Comparison of ENCODE assay signal across 17 cellular contexts in genomic region chr3:17062736-17063135, GRCh38.
DNase-seq lines count a peak whose midpoint lies in the region; ATAC-seq, FAIRE-seq and TF ChIP-seq lines count a peak whose summit lies in the region.
"Had no signal": no experiment of that assay in that cellular context is flagged by ENCODE, and none has a peak within 500 bp of the region (broad histone marks: within the 10 kb centered on the region; RNA-seq: fewer than 3 reads in every experiment).

No MANE protein-coding gene starts in this region.

- no peaks in the 10 kb centered on the region for H3K27me3 ChIP-seq in right lobe of liver
- no peaks in the 10 kb centered on the region; a peak in 1 of 5 replicates for H3K27me3 ChIP-seq in HepG2 (ENCODE audit: control insufficient read depth in 1 of 2, insufficient read depth in 2 of 2, low read length in 2 of 2)
- H3K27me3 ChIP-seq: BLaER1 had no signal

- H4K20me1 ChIP-seq in HepG2 (ENCODE audit: insufficient read depth, low read length): no peaks in the 10 kb centered on the region
- H4K20me1 ChIP-seq: BLaER1 had no signal

- in situ Hi-C loops in HepG2 (cut with HindIII; ENCODE audit: extremely low pct_ligation_motif_present, low pct_unique_long_range_greater_than_20kb): no loop called here

- H2AFZ ChIP-seq in HepG2 (ENCODE audit: low read length): no peak overlapping the region
- H2AFZ ChIP-seq: GM23338 had no signal

- peaks cover 36% of the 10 kb centered on the region for H3K36me3 Mint-ChIP-seq in memory B cell

- CTCF ChIA-PET in HepG2 (lab: Yijun Ruan, JAX; ENCODE audit: low intra/inter-chr PET ratio, low total read pairs): no interaction called here

- BruUV-seq in HepG2 (replicated peaks; lab: Mats Ljungman, UMichigan): no TSS peak

- H3K4me2 ChIP-seq in HepG2 (ENCODE audit: low read depth, low read length): no peak overlapping the region
- H3K4me2 ChIP-seq: BLaER1 had no signal

- DNase-seq in Right ventricle myocardium superior (no peak), Right ventricle myocardium inferior (ENCODE audit: missing footprints) (no peak), right lobe of liver (no peak), HepG2 (ENCODE audit: low spot score) (no peak), memory B cell (ENCODE audit: low spot score in 2 of 2) (no peak), inferior parietal cortex (ENCODE audit: extremely low spot score) (no peak)
- DNase-seq: 8988T; CD4-positive, alpha-beta memory T cell; DMS79 treated with DMSO at 0.1 percent for 48 hours; GF-D8; HCEC 1CT had no signal

- no peak for TF ChIP-seq EP300 in HepG2 (IDR thresholded peaks at IDR 0.05; ENCODE audit: low read depth in 2 of 2, low read length in 2 of 2)
- TF ChIP-seq EP300 in HepG2 (CRISPR knock-in tag; IDR thresholded peaks at IDR 0.05; ENCODE audit: borderline replicate concordance): no peak

- TF ChIP-seq CTCF in right lobe of liver (IDR thresholded peaks at IDR 0.05) (no peak), HepG2 (CRISPR knock-in tag; IDR thresholded peaks at IDR 0.05) (no peak)

- H3K27me3 Mint-ChIP-seq in memory B cell: no peaks in the 10 kb centered on the region
- H3K27me3 Mint-ChIP-seq: CD4-positive, alpha-beta memory T cell had no signal

- TF ChIP-seq POLR2A in right lobe of liver (IDR thresholded peaks at IDR 0.05) (no peak), HepG2 (IDR thresholded peaks at IDR 0.05; ENCODE audit: insufficient read depth in 1 of 2, low read depth in 2 of 2, low read length in 2 of 2) (no peak)

- no peak overlapping the region for H3K9ac ChIP-seq in HepG2 (ENCODE audit: insufficient read depth, low read depth, low read length)
- H3K9ac ChIP-seq: BLaER1 had no signal

- 69% methylated on average over 3 of the region's 3 CpGs for WGBS in right lobe of liver (ENCODE audit: insufficient coverage, low coverage, low lambda C conversion rate, missing lambda C conversion rate)
- WGBS in HepG2 (ENCODE audit: low lambda C conversion rate): 0% methylated on average over 3 of the region's 3 CpGs

- ATAC-seq in Right ventricle myocardium superior (ENCODE audit: poor library complexity) (peak; percentile 40), Right ventricle myocardium inferior (no peak), right lobe of liver (peak in 3 of 4 donors; percentile 33 to 78 (median 61)), HepG2 (no peak; the same call in 2 of the 3 replicates), memory B cell (ENCODE audit: low read depth) (no peak), HG03135 (IDR thresholded peaks at IDR 0.05; ENCODE audit: unreplicated experiment) (no peak)
- ATAC-seq: GM23338 had no signal

- H3K4me1 Mint-ChIP-seq in memory B cell: peaks cover 8% of the 10 kb centered on the region
- H3K4me1 Mint-ChIP-seq: CD14-positive monocyte had no signal

- no peaks in the 10 kb centered on the region for H3K9me3 ChIP-seq in right lobe of liver
- no peaks in the 10 kb centered on the region for H3K9me3 ChIP-seq in HepG2 (ENCODE audit: low read length)
- H3K9me3 ChIP-seq: BLaER1 had no signal

- no peaks in the 10 kb centered on the region for H3K79me2 ChIP-seq in HepG2 (ENCODE audit: insufficient read depth, low read length)

- H3K36me3 ChIP-seq in right lobe of liver (no peaks in the 10 kb centered on the region), HepG2 (replicated peaks in 1 of 2; ENCODE audit: control insufficient read depth in 1 of 2, insufficient read depth in 2 of 2, low read length in 2 of 2) (no peaks in the 10 kb centered on the region)

- no peak for FAIRE-seq in HepG2 (lab: Jason Lieb, UNC)
- FAIRE-seq: H54, HTR-8/SVneo had no signal

- peak overlapping the region; percentile 78 for H3K27ac Mint-ChIP-seq in memory B cell
- H3K27ac Mint-ChIP-seq: GM23338 had no signal

- H3K27ac ChIP-seq in right lobe of liver: no peak overlapping the region
- no peak overlapping the region for H3K27ac ChIP-seq in HepG2 (ENCODE audit: extremely low read length, insufficient read depth, low read length)
- H3K27ac ChIP-seq: BLaER1 had no signal

- no peak overlapping the region for H3K4me3 ChIP-seq in right lobe of liver
- no peak overlapping the region for H3K4me3 ChIP-seq in HepG2 (replicated peaks in 1 of 3; ENCODE audit: insufficient read depth in 1 of 3, low read depth in 2 of 3, low read length in 3 of 3)
- H3K4me3 ChIP-seq: BLaER1, GM23338 had no signal

- H3K4me3 Mint-ChIP-seq in memory B cell: no peak overlapping the region
- H3K4me3 Mint-ChIP-seq: CD14-positive monocyte, GM23338 had no signal

- intact Hi-C loops in Right ventricle myocardium superior (cut with DNase I): no loop called here
- intact Hi-C loops in Right ventricle myocardium inferior (cut with DNase I): no loop called here
- intact Hi-C loops in right lobe of liver (cut with DNase I): no loop called here
- intact Hi-C loops in HepG2 (cut with micrococcal nuclease; ENCODE audit: unreplicated experiment): no loop called here

- POLR2A ChIA-PET in HepG2 (lab: Yijun Ruan, JAX): no interaction called here

- H3K4me1 ChIP-seq in right lobe of liver (no peaks in the 10 kb centered on the region), HepG2 (ENCODE audit: insufficient read depth, low read length) (no peaks in the 10 kb centered on the region)
- H3K4me1 ChIP-seq: BLaER1 had no signal

- peaks cover 3% of the 10 kb centered on the region for H3K9me3 Mint-ChIP-seq in memory B cell
- H3K9me3 Mint-ChIP-seq: GM23338 had no signal

- no peak for TF ChIP-seq RAD21 in HepG2 (CRISPR knock-in tag; IDR thresholded peaks at IDR 0.05)

TF ChIP-seq in HepG2, 621 proteins besides CTCF, POLR2A, EP300 and RAD21:
- TF ChIP-seq ZNF10 (CRISPR knock-in tag; IDR thresholded peaks at IDR 0.05; ENCODE audit: borderline replicate concordance, low read depth) (no peak), SNAI1 (CRISPR knock-in tag; IDR thresholded peaks at IDR 0.05; ENCODE audit: borderline replicate concordance) (no peak), ZNF670 (CRISPR knock-in tag; IDR thresholded peaks at IDR 0.05; ENCODE audit: borderline replicate concordance) (no peak), NFE2 (CRISPR knock-in tag; IDR thresholded peaks at IDR 0.05) (no peak), MEF2D (CRISPR knock-in tag; IDR thresholded peaks at IDR 0.05) (no peak), ZNF383 (CRISPR knock-in tag; IDR thresholded peaks at IDR 0.05; ENCODE audit: borderline replicate concordance) (no peak), FOXP4 (CRISPR knock-in tag; IDR thresholded peaks at IDR 0.05) (no peak), ATRX (CRISPR knock-in tag; IDR thresholded peaks at IDR 0.05; ENCODE audit: borderline replicate concordance) (no peak), ZSCAN25 (CRISPR knock-in tag; IDR thresholded peaks at IDR 0.05) (no peak), SIN3B (IDR thresholded peaks at IDR 0.05; ENCODE audit: low read length) (no peak), MIXL1 (CRISPR knock-in tag; IDR thresholded peaks at IDR 0.05) (no peak), ZNF138 (CRISPR knock-in tag; IDR thresholded peaks at IDR 0.05; ENCODE audit: low read depth) (no peak), ZBTB26 (CRISPR knock-in tag; IDR thresholded peaks at IDR 0.05; ENCODE audit: borderline replicate concordance) (no peak)

Comparison
In these comparisons a context has a peak if more than half of its experiments do, and no peak if none do; other contexts are left out.
1. ATAC-seq: peak in Right ventricle myocardium superior (single experiment) and right lobe of liver (3 of 4); none in Right ventricle myocardium inferior (single experiment), HepG2 (single experiment), memory B cell (single experiment) and HG03135 (single experiment).